28 cellular contexts compared by ENCODE assay signal in genomic region chr2:31023550-31023949, GRCh38.
"Had no signal": no experiment of that assay in that cellular context is flagged by ENCODE, and none has a peak within 500 bp of the region (broad histone marks: within the 10 kb centered on the region; RNA-seq: fewer than 3 reads in every experiment).

No MANE protein-coding gene starts in this region.

- ATAC-seq: effector memory CD8-positive, alpha-beta T cell; esophagus mucosa; gastrocnemius medialis; heart right ventricle; left cardiac atrium; left lung; left ventricle myocardium superior; lower lobe of right lung; mucosa of descending colon; naive thymus-derived CD8-positive, alpha-beta T cell had no signal

- DNase-seq: cortex of kidney; effector CD8-positive, alpha-beta T cell; effector memory CD8-positive, alpha-beta T cell; endodermal cell; erythroblast; esophagus squamous epithelium; foreskin fibroblast; foreskin melanocyte; gastrocnemius medialis; glutamatergic neuron; head of caudate nucleus; heart right ventricle; hippocampal formation; left cardiac atrium; left lung; left ventricle myocardium superior; lower lobe of right lung; mesenchymal stem cell; mucosa of descending colon; naive B cell; naive thymus-derived CD8-positive, alpha-beta T cell had no signal

- H3K27ac Mint-ChIP-seq: dendritic cell treated with granulocyte-macrophage colony-stimulating factor and Interleukin-4, amounts not matched to agents 40 ng/mL and 50 ng/mL, for 4 days; effector memory CD8-positive, alpha-beta T cell; endodermal cell; mesothelial cell of epicardium had no signal

- H3K36me3 Mint-ChIP-seq: mesothelial cell of epicardium; naive B cell; naive thymus-derived CD8-positive, alpha-beta T cell had no signal

- H3K9me3 Mint-ChIP-seq: dendritic cell treated with granulocyte-macrophage colony-stimulating factor and Interleukin-4, amounts not matched to agents 40 ng/mL and 50 ng/mL, for 4 days; effector memory CD8-positive, alpha-beta T cell; endodermal cell; mesothelial cell of epicardium; naive thymus-derived CD8-positive, alpha-beta T cell had no signal

- H3K4me3 ChIP-seq: esophagus squamous epithelium, gastrocnemius medialis, heart right ventricle, left lung, lower lobe of right lung, mucosa of descending colon had no signal

- H3K27me3 Mint-ChIP-seq: dendritic cell treated with granulocyte-macrophage colony-stimulating factor and Interleukin-4, amounts not matched to agents 40 ng/mL and 50 ng/mL, for 4 days; naive B cell had no signal

- FAIRE-seq: endometrium, islet of Langerhans, keratinocyte had no signal

- H3K27me3 ChIP-seq: esophagus squamous epithelium, gastrocnemius medialis, left lung had no signal

- H3K4me1 ChIP-seq: esophagus squamous epithelium, gastrocnemius medialis, heart right ventricle, left lung, lower lobe of right lung had no signal

- H3K27ac ChIP-seq: epithelial cell of prostate, esophagus squamous epithelium, gastrocnemius medialis, heart right ventricle, left lung, lower lobe of right lung had no signal

- H3K4me3 Mint-ChIP-seq: dendritic cell treated with granulocyte-macrophage colony-stimulating factor and Interleukin-4, amounts not matched to agents 40 ng/mL and 50 ng/mL, for 4 days; effector memory CD8-positive, alpha-beta T cell; endodermal cell; mesothelial cell of epicardium; naive B cell; naive thymus-derived CD8-positive, alpha-beta T cell had no signal

- H3K9me3 ChIP-seq: esophagus squamous epithelium, gastrocnemius medialis, heart right ventricle, left lung, lower lobe of right lung, mucosa of descending colon had no signal

- H3K4me1 Mint-ChIP-seq: mesothelial cell of epicardium; naive B cell; naive thymus-derived CD8-positive, alpha-beta T cell had no signal

- H3K36me3 ChIP-seq: esophagus squamous epithelium, gastrocnemius medialis, heart right ventricle, left lung, lower lobe of right lung had no signal
